Comparison of ENCODE assay signal across 1 cellular context in the genomic region with DNA sequence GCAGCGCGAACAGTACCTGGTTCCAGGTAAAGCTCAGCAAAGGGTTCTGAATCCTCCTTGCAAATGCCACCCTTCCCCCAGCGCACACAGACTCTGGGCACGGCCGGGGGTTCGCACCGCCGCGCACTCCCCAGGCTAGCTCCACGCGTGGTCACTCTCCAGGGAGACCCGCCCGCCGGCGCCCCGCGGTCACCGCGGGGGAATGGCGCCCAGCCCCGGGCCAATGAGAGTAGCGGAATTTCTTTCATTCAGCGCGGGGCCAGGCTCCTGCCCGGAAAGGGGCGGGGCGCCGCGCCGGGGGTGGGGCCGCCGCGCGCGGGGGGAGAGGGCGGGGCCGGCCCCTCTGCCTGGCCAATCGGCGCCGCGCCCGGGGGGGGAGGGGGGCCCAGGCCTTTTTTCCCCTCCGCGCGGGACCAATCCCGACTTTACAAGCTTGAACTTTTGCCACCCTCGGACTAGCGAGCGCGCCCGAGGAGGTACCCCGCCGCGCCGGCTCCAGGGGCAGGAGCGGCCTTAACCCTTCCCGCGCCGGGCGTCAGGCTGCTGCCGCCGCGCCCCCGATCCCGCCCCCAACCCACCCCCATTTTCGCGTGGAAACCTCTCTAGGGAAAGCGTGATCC.
TF ChIP-seq lines count a peak whose summit lies in the region.

No MANE protein-coding gene starts in this region.

TF ChIP-seq in K562, 482 proteins besides CTCF, POLR2A, EP300 and RAD21 (continued from another document and continues in another):
- TF ChIP-seq RREB1 (CRISPR knock-in tag; IDR thresholded peaks at IDR 0.05) = no peak
- TF ChIP-seq TEAD1 (CRISPR knock-in tag; IDR thresholded peaks at IDR 0.05) = peak in 1 of 2 experiments; percentile 47; a peak in 1 of 4 replicates
- TF ChIP-seq ZFP36 (IDR thresholded peaks at IDR 0.05; ENCODE audit: low read depth, low read length, partially characterized antibody) = peak; percentile 9
- peak; percentile 91 for TF ChIP-seq CCNT2 (IDR thresholded peaks at IDR 0.05; ENCODE audit: borderline replicate concordance, extremely low read depth, insufficient read length, low read depth, low read length)
- no peak for TF ChIP-seq CBX5 (IDR thresholded peaks at IDR 0.05; ENCODE audit: borderline replicate concordance, low read depth)
- TF ChIP-seq AFF4 (CRISPR knock-in tag; IDR thresholded peaks at IDR 0.05) = no peak
- TF ChIP-seq, protein P1, sequence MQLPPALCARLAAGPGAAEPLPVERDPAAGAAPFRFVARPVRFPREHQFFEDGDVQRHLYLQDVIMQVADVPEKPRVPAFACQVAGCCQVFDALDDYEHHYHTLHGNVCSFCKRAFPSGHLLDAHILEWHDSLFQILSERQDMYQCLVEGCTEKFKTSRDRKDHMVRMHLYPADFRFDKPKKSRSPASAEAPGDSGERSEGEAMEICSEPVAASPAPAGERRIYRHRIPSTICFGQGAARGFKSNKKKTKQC (CRISPR knock-in tag; IDR thresholded peaks at IDR 0.05) = no peak
- TF ChIP-seq KDM1A (IDR thresholded peaks at IDR 0.05) = no peak
- TF ChIP-seq, protein P2, sequence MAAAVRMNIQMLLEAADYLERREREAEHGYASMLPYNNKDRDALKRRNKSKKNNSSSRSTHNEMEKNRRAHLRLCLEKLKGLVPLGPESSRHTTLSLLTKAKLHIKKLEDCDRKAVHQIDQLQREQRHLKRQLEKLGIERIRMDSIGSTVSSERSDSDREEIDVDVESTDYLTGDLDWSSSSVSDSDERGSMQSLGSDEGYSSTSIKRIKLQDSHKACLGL (CRISPR knock-in tag; IDR thresholded peaks at IDR 0.05; ENCODE audit: borderline replicate concordance, poor library complexity, severe bottlenecking) = peak; percentile 33
- TF ChIP-seq NCOR1 (IDR thresholded peaks at IDR 0.05) = peak; percentile 52
- peak; percentile 77; the same call in 1 of the 2 replicates for TF ChIP-seq ZBTB7A (IDR thresholded peaks at IDR 0.05; ENCODE audit: borderline replicate concordance, control insufficient read depth, low read depth, low read length)
- TF ChIP-seq, protein P3, sequence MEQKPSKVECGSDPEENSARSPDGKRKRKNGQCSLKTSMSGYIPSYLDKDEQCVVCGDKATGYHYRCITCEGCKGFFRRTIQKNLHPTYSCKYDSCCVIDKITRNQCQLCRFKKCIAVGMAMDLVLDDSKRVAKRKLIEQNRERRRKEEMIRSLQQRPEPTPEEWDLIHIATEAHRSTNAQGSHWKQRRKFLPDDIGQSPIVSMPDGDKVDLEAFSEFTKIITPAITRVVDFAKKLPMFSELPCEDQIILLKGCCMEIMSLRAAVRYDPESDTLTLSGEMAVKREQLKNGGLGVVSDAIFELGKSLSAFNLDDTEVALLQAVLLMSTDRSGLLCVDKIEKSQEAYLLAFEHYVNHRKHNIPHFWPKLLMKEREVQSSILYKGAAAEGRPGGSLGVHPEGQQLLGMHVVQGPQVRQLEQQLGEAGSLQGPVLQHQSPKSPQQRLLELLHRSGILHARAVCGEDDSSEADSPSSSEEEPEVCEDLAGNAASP (IDR thresholded peaks at IDR 0.05) = no peak
- TF ChIP-seq POLR3A (IDR thresholded peaks at IDR 0.05; ENCODE audit: borderline replicate concordance, extremely low read depth, insufficient read depth, insufficient read length) = no peak
- TF ChIP-seq CHD1 (IDR thresholded peaks at IDR 0.05; ENCODE audit: low read length) = no peak
- TF ChIP-seq SMC3 (conservative IDR thresholded peaks at IDR 0.05; ENCODE audit: insufficient read depth, low read depth, low read length) = no peak
- TF ChIP-seq CBX3 (IDR thresholded peaks at IDR 0.05; ENCODE audit: borderline replicate concordance in 1 of 2, low read length in 2 of 2) = no peak; a peak in 1 of 3 replicates
- TF ChIP-seq MTF1 (CRISPR knock-in tag; IDR thresholded peaks at IDR 0.05; ENCODE audit: borderline replicate concordance) = no peak
- TF ChIP-seq RAD51 (IDR thresholded peaks at IDR 0.05; ENCODE audit: borderline replicate concordance, low read depth) = no peak
- TF ChIP-seq, protein P4, sequence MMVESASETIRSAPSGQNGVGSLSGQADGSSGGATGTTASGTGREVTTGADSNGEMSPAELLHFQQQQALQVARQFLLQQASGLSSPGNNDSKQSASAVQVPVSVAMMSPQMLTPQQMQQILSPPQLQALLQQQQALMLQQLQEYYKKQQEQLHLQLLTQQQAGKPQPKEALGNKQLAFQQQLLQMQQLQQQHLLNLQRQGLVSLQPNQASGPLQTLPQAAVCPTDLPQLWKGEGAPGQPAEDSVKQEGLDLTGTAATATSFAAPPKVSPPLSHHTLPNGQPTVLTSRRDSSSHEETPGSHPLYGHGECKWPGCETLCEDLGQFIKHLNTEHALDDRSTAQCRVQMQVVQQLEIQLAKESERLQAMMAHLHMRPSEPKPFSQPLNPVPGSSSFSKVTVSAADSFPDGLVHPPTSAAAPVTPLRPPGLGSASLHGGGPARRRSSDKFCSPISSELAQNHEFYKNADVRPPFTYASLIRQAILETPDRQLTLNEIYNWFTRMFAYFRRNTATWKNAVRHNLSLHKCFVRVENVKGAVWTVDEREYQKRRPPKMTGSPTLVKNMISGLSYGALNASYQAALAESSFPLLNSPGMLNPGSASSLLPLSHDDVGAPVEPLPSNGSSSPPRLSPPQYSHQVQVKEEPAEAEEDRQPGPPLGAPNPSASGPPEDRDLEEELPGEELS (CRISPR knock-in tag; IDR thresholded peaks at IDR 0.05; ENCODE audit: borderline replicate concordance) = 0 out of 2 replicates have a peak, but pooled peaks have one; percentile 14
- peak; percentile 48; the same call in 1 of the 2 replicates for TF ChIP-seq GATAD2B (IDR thresholded peaks at IDR 0.05; ENCODE audit: borderline replicate concordance)
- peak; percentile 60 for TF ChIP-seq CXXC5 (CRISPR knock-in tag; IDR thresholded peaks at IDR 0.05)
- no peak for TF ChIP-seq XRCC3 (IDR thresholded peaks at IDR 0.05)
- TF ChIP-seq, protein P5, sequence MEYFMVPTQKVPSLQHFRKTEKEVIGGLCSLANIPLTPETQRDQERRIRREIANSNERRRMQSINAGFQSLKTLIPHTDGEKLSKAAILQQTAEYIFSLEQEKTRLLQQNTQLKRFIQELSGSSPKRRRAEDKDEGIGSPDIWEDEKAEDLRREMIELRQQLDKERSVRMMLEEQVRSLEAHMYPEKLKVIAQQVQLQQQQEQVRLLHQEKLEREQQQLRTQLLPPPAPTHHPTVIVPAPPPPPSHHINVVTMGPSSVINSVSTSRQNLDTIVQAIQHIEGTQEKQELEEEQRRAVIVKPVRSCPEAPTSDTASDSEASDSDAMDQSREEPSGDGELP (CRISPR knock-in tag; IDR thresholded peaks at IDR 0.05; ENCODE audit: borderline replicate concordance) = peak; percentile 68; the same call in 1 of the 2 replicates
- no peak for TF ChIP-seq CC2D1A (IDR thresholded peaks at IDR 0.05)
- TF ChIP-seq HLTF (IDR thresholded peaks at IDR 0.05) = no peak
- TF ChIP-seq GTF2F1 (IDR thresholded peaks at IDR 0.05; ENCODE audit: low read depth, low read length) = no peak
- TF ChIP-seq MEF2D (tag; conservative IDR thresholded peaks at IDR 0.05; ENCODE audit: low read depth) = no peak
- no peak for TF ChIP-seq RBM34 (IDR thresholded peaks at IDR 0.05; ENCODE audit: borderline replicate concordance, insufficient read depth, low read length)
- no peak for TF ChIP-seq PHB (CRISPR knock-in tag; IDR thresholded peaks at IDR 0.05)
- no peak for TF ChIP-seq CEBPB (tag; IDR thresholded peaks at IDR 0.05)
- no peak for TF ChIP-seq ZNF77 (CRISPR knock-in tag; IDR thresholded peaks at IDR 0.05)
- TF ChIP-seq PRPF4 (IDR thresholded peaks at IDR 0.05; ENCODE audit: insufficient read depth, low read depth, low read length, poor library complexity, severe bottlenecking) = no peak
